14 cellular contexts compared by ENCODE assay signal in genomic region chr2:98547092-98547798, GRCh38.
A peak's percentile ranks its signal among the peaks of the same experiment; 100 is the strongest.
DNase-seq lines count a peak whose midpoint lies in the region; ATAC-seq and TF ChIP-seq lines count a peak whose summit lies in the region.
"Had no signal": no experiment of that assay in that cellular context is flagged by ENCODE, and none has a peak within 500 bp of the region (broad histone marks: within the 10 kb centered on the region; RNA-seq: fewer than 3 reads in every experiment).

No MANE protein-coding gene starts in this region.

- H3K36me3 Mint-ChIP-seq in activated naive CD4-positive, alpha-beta T cell treated with anti-CD3 and anti-CD28 coated beads for 36 hours (ENCODE audit: low read depth): peaks cover 20% of the 10 kb centered on the region
- peaks cover 87% of the 10 kb centered on the region for H3K36me3 Mint-ChIP-seq in activated T-helper 17 cell treated with anti-CD3 and anti-CD28 coated beads, Interleukin-2, amount 50 U/mL, for 72 hours (ENCODE audit: low read depth)

- no peaks in the 10 kb centered on the region for H3K27me3 Mint-ChIP-seq in activated naive CD4-positive, alpha-beta T cell treated with anti-CD3 and anti-CD28 coated beads for 36 hours (ENCODE audit: low read depth)
- no peaks in the 10 kb centered on the region for H3K27me3 Mint-ChIP-seq in activated T-helper 17 cell treated with anti-CD3 and anti-CD28 coated beads, Interleukin-2, amount 50 U/mL, for 72 hours

- H3K27ac ChIP-seq in KOPT-K1 (ENCODE audit: low read depth, low read length, poor library complexity, severe bottlenecking): peak overlapping the region; percentile 73
- peak overlapping the region; percentile 44 for H3K27ac ChIP-seq in neutrophil
- no peak overlapping the region for H3K27ac ChIP-seq in breast epithelium
- H3K27ac ChIP-seq: cardiac muscle cell, VCaP had no signal

- no peak for DNase-seq in activated naive CD4-positive, alpha-beta T cell treated with anti-CD3 and anti-CD28 coated beads for 36 hours
- no peak for DNase-seq in activated naive CD4-positive, alpha-beta T cell treated with Interleukin-2 at 50 U/mL for 16 hours
- no peak for DNase-seq in foreskin fibroblast
- no peak for DNase-seq in epidermal melanocyte (ENCODE audit: insufficient read length, low spot score)
- DNase-seq in breast epithelium (ENCODE audit: low spot score in 2 of 2): no peak
- DNase-seq: NCI-H1105, NCI-H526 had no signal

- peaks cover 53% of the 10 kb centered on the region for H3K4me1 Mint-ChIP-seq in activated naive CD4-positive, alpha-beta T cell treated with anti-CD3 and anti-CD28 coated beads for 36 hours (ENCODE audit: low read depth)
- peaks cover 38% of the 10 kb centered on the region for H3K4me1 Mint-ChIP-seq in activated T-helper 17 cell treated with anti-CD3 and anti-CD28 coated beads, Interleukin-2, amount 50 U/mL, for 72 hours

- H3K4me3 Mint-ChIP-seq in activated naive CD4-positive, alpha-beta T cell treated with anti-CD3 and anti-CD28 coated beads for 36 hours: no peak overlapping the region
- H3K4me3 Mint-ChIP-seq in activated T-helper 17 cell treated with anti-CD3 and anti-CD28 coated beads, Interleukin-2, amount 50 U/mL, for 72 hours: peak overlapping the region; percentile 1

- intact Hi-C loops in activated naive CD4-positive, alpha-beta T cell treated with anti-CD3 and anti-CD28 coated beads for 36 hours (cut with micrococcal nuclease): no loop called here
- intact Hi-C loops in breast epithelium (cut with DNase I; ENCODE audit: low total_unique reads): no loop called here

- ATAC-seq in activated T-helper 17 cell treated with anti-CD3 and anti-CD28 coated beads, Interleukin-2, amount 50 U/mL, for 72 hours (replicated peaks): peak; percentile 14
- ATAC-seq: sciatic nerve had no signal

- H3K4me3 ChIP-seq in neutrophil (ENCODE audit: low read depth in 1 of 2, low read length in 1 of 2): no peak overlapping the region
- no peak overlapping the region for H3K4me3 ChIP-seq in foreskin fibroblast (ENCODE audit: low read depth in 1 of 2, low read length in 2 of 2)
- H3K4me3 ChIP-seq in breast epithelium: no peak overlapping the region
- H3K4me3 ChIP-seq: cardiac muscle cell, HAP-1 had no signal

- CTCF ChIA-PET in activated naive CD4-positive, alpha-beta T cell treated with anti-CD3 and anti-CD28 coated beads for 36 hours (lab: Charles Lee): interaction anchor here (0.6 to 1.1 kb wide), 4 partner anchors 12 to 72 kb away, joined by 3 read pairs; no protein-coding TSS in a partner anchor

- no peak for TF ChIP-seq POLR2A in breast epithelium (IDR thresholded peaks at IDR 0.05)

- H3K9me3 ChIP-seq in KOPT-K1 (ENCODE audit: insufficient read depth, low read length, poor library complexity, severe bottlenecking) (no peaks in the 10 kb centered on the region), neutrophil (no peaks in the 10 kb centered on the region), breast epithelium (no peaks in the 10 kb centered on the region)
- H3K9me3 ChIP-seq: HAP-1 had no signal

- H3K27ac Mint-ChIP-seq in activated naive CD4-positive, alpha-beta T cell treated with anti-CD3 and anti-CD28 coated beads for 36 hours: peak overlapping the region; percentile 0
- peak overlapping the region; percentile 18 for H3K27ac Mint-ChIP-seq in activated T-helper 17 cell treated with anti-CD3 and anti-CD28 coated beads, Interleukin-2, amount 50 U/mL, for 72 hours

- no peaks in the 10 kb centered on the region for H3K27me3 ChIP-seq in neutrophil
- H3K27me3 ChIP-seq in breast epithelium: no peaks in the 10 kb centered on the region
- H3K27me3 ChIP-seq: cardiac muscle cell had no signal

- peaks cover 74% of the 10 kb centered on the region for H3K36me3 ChIP-seq in KOPT-K1 (ENCODE audit: insufficient read depth, low read length)
- peaks cover 96% of the 10 kb centered on the region for H3K36me3 ChIP-seq in neutrophil
- H3K36me3 ChIP-seq in breast epithelium: no peaks in the 10 kb centered on the region

- no peak for TF ChIP-seq CTCF in neutrophil (IDR thresholded peaks at IDR 0.05)
- TF ChIP-seq CTCF in foreskin fibroblast (IDR thresholded peaks at IDR 0.05; ENCODE audit: low read depth, low read length): no peak
- no peak for TF ChIP-seq CTCF in breast epithelium (IDR thresholded peaks at IDR 0.05)

- H3K4me1 ChIP-seq in neutrophil (ENCODE audit: control insufficient read depth in 1 of 2, insufficient read depth in 1 of 2, low read depth in 1 of 2, low read length in 1 of 2): peaks cover 3 to 7% of the 10 kb centered on the region in 2 experiments
- H3K4me1 ChIP-seq in breast epithelium: no peaks in the 10 kb centered on the region
- H3K4me1 ChIP-seq: HAP-1 had no signal

- no peaks in the 10 kb centered on the region for H3K9me3 Mint-ChIP-seq in activated naive CD4-positive, alpha-beta T cell treated with anti-CD3 and anti-CD28 coated beads for 36 hours
- H3K9me3 Mint-ChIP-seq in activated T-helper 17 cell treated with anti-CD3 and anti-CD28 coated beads, Interleukin-2, amount 50 U/mL, for 72 hours: no peaks in the 10 kb centered on the region

Comparison
In these comparisons a context has a peak if more than half of its experiments do, and no peak if none do; other contexts are left out.
1. H3K27ac ChIP-seq: peak in KOPT-K1 (single experiment) and neutrophil (single experiment); none in breast epithelium (0 of 2).